In genomic region chr22:24432059-24432853, GRCh38 we compare ENCODE assay signal across 8 cellular contexts. TPM values are rescaled to one million over a fixed set of nuclear protein-coding genes. Genes with fewer than 3 reads are reported as not detected.
A peak's percentile ranks its signal among the peaks of the same experiment; 100 is the strongest.
DNase-seq lines count a peak whose midpoint lies in the region; ATAC-seq and TF ChIP-seq lines count a peak whose summit lies in the region.

No MANE protein-coding gene starts in this region.

- H3K4me3 ChIP-seq in OCI-LY1 (ENCODE audit: low read depth, low read length, poor library complexity, severe bottlenecking), result peak overlapping the region; percentile 69
- H3K4me3 ChIP-seq in naive thymus-derived CD4-positive, alpha-beta T cell (ENCODE audit: low read length), result no peak overlapping the region

- no peaks in the 10 kb centered on the region for H3K9me2 ChIP-seq in OCI-LY1 (ENCODE audit: low read depth, low read length)

- H3K9ac ChIP-seq in OCI-LY1 (ENCODE audit: low read length), result peak overlapping the region; percentile 69; the same call in 1 of the 2 replicates

- CTCF ChIA-PET in naive thymus-derived CD4-positive, alpha-beta T cell (lab: Charles Lee), result no interaction called here

- no peak for DNase-seq in CD14-positive monocyte (ENCODE audit: low spot score)
- DNase-seq in dermis blood vessel endothelial cell, result peak; percentile 30
- no peak for DNase-seq in naive thymus-derived CD4-positive, alpha-beta T cell
- DNase-seq in activated gamma-delta T cell (lab: John Stamatoyannopoulos, UW), result no peak
- no peak for DNase-seq in germinal center (ENCODE audit: low spot score)
- DNase-seq in NCI-H2029 treated with DMSO at 0.1 percent for 48 hours (lab: John Stamatoyannopoulos, UW), result no peak

- intact Hi-C loops in CD14-positive monocyte (cut with micrococcal nuclease), result loop anchor here in 1 of 2 donors (5.0 kb wide), 2 partner anchors 50 to 105 kb away; no protein-coding TSS in a partner anchor
- intact Hi-C loops in naive thymus-derived CD4-positive, alpha-beta T cell (cut with micrococcal nuclease), result loop anchor here in 1 of 2 donors (10.0 kb wide), 1 partner anchor 57 kb away; no protein-coding TSS in a partner anchor

- peaks cover 2 to 5% (median 3%) of the 10 kb centered on the region in 3 donors for H3K27me3 Mint-ChIP-seq in CD14-positive monocyte (ENCODE audit: low read depth in 3 of 3)
- H3K27me3 Mint-ChIP-seq in naive thymus-derived CD4-positive, alpha-beta T cell, result no peaks in the 10 kb centered on the region

- H3K27ac ChIP-seq in OCI-LY1 (ENCODE audit: low read depth, low read length, poor library complexity, severe bottlenecking), result peak overlapping the region; percentile 99
- H3K27ac ChIP-seq in naive thymus-derived CD4-positive, alpha-beta T cell (ENCODE audit: low read depth, low read length), result peak overlapping the region; percentile 97

- H2AFZ ChIP-seq in OCI-LY1 (ENCODE audit: low read length), result no peak overlapping the region

- H3K9me3 ChIP-seq in OCI-LY1 (ENCODE audit: low read length), result no peaks in the 10 kb centered on the region
- H3K9me3 ChIP-seq in naive thymus-derived CD4-positive, alpha-beta T cell (ENCODE audit: control insufficient read depth in 2 of 3, low read length in 3 of 3), result no peaks in the 10 kb centered on the region

- no peaks in the 10 kb centered on the region for H3K79me2 ChIP-seq in OCI-LY1 (ENCODE audit: insufficient read depth, low read length)

- no peak overlapping the region for H3K4me3 Mint-ChIP-seq in CD14-positive monocyte
- H3K4me3 Mint-ChIP-seq in naive thymus-derived CD4-positive, alpha-beta T cell, result peak overlapping the region; percentile 5 to 96 (median 74)

- H3K4me2 ChIP-seq in OCI-LY1 (ENCODE audit: low read length), result peak overlapping the region; percentile 70

- peaks cover 32 to 40% of the 10 kb centered on the region in 2 donors for H3K36me3 Mint-ChIP-seq in CD14-positive monocyte
- H3K36me3 Mint-ChIP-seq in naive thymus-derived CD4-positive, alpha-beta T cell, result peaks cover 0 to 5% (median 5%) of the 10 kb centered on the region in 5 donors

- peak overlapping the region; percentile 6 to 99 (median 82) for H3K27ac Mint-ChIP-seq in CD14-positive monocyte
- H3K27ac Mint-ChIP-seq in naive thymus-derived CD4-positive, alpha-beta T cell, result peak overlapping the region; percentile 66 to 98 (median 92)

- H3K4me1 ChIP-seq in OCI-LY1 (ENCODE audit: insufficient read depth, low read length, severe bottlenecking), result peaks cover 100% of the 10 kb centered on the region
- H3K4me1 ChIP-seq in naive thymus-derived CD4-positive, alpha-beta T cell (ENCODE audit: control insufficient read depth in 2 of 2, insufficient read depth in 2 of 2, low read length in 2 of 2), result peaks cover 81 to 85% of the 10 kb centered on the region in 2 donors

- no peaks in the 10 kb centered on the region for H4K20me1 ChIP-seq in OCI-LY1 (ENCODE audit: insufficient read depth, low read length)

- no peak for ATAC-seq in naive thymus-derived CD4-positive, alpha-beta T cell
- no peak for ATAC-seq in HG03196 (IDR thresholded peaks at IDR 0.05; ENCODE audit: unreplicated experiment)

- H3K36me3 ChIP-seq in OCI-LY1 (ENCODE audit: insufficient read depth, low read length), result peaks cover 4% of the 10 kb centered on the region; the same call in 1 of the 2 replicates
- H3K36me3 ChIP-seq in naive thymus-derived CD4-positive, alpha-beta T cell (ENCODE audit: control insufficient read depth in 2 of 3, insufficient read depth in 3 of 3, low read length in 3 of 3), result peaks cover 0 to 46% (median 20%) of the 10 kb centered on the region in 3 experiments

- no peaks in the 10 kb centered on the region for H3K27me3 ChIP-seq in OCI-LY1 (ENCODE audit: insufficient read depth, low read length)
- no peaks in the 10 kb centered on the region for H3K27me3 ChIP-seq in naive thymus-derived CD4-positive, alpha-beta T cell (ENCODE audit: control insufficient read depth in 2 of 2, insufficient read depth in 2 of 2, low read length in 2 of 2)

- TF ChIP-seq CTCF in CD14-positive monocyte (IDR thresholded peaks at IDR 0.05), result no peak
- TF ChIP-seq CTCF in OCI-LY1 (IDR thresholded peaks at IDR 0.05; ENCODE audit: low read length), result peak; percentile 11; the same call in 1 of the 2 replicates

- POLR2A ChIA-PET in naive thymus-derived CD4-positive, alpha-beta T cell (lab: Charles Lee), result no interaction called here

- no peaks in the 10 kb centered on the region for H3K9me3 Mint-ChIP-seq in CD14-positive monocyte
- peaks cover 0 to 4% (median 0%) of the 10 kb centered on the region in 11 donors for H3K9me3 Mint-ChIP-seq in naive thymus-derived CD4-positive, alpha-beta T cell

- peaks cover 86% of the 10 kb centered on the region for H3K4me1 Mint-ChIP-seq in CD14-positive monocyte
- peaks cover 51 to 93% (median 80%) of the 10 kb centered on the region in 7 donors for H3K4me1 Mint-ChIP-seq in naive thymus-derived CD4-positive, alpha-beta T cell

- peaks cover 19% of the 10 kb centered on the region; the same call in 1 of the 2 replicates for H3F3A ChIP-seq in OCI-LY1 (ENCODE audit: insufficient read depth, low read length)

RNA-seq across cellular contexts. Expression of gene ADORA2A, which starts 4.9 kb away (rescaled TPM):
- polyA plus RNA-seq in CD14-positive monocyte, result 1 to 10 TPM; 5.8 to 6.5 TPM
- total RNA-seq in dermis blood vessel endothelial cell, result 11.4 and 16.2 TPM in 2 replicates
- total RNA-seq in naive thymus-derived CD4-positive, alpha-beta T cell, result 10 to 100 TPM; 22.5 to 43.7 (median 33.4) TPM
- polyA plus RNA-seq in naive thymus-derived CD4-positive, alpha-beta T cell, result 100 to 1,000 TPM in 1 of 2 donors, 10 to 100 TPM in 1; 79.5 to 127 TPM

Comparison
In these comparisons a context has a peak if more than half of its experiments do, and no peak if none do; other contexts are left out.
1. H3K4me3 Mint-ChIP-seq: peak in naive thymus-derived CD4-positive, alpha-beta T cell (10 of 10); none in CD14-positive monocyte (0 of 2).